In genomic region chr18:44733069-44733753, GRCh38 we compare ENCODE assay signal across 8 cellular contexts. TPM values are rescaled to one million over a fixed set of nuclear protein-coding genes. Genes with fewer than 3 reads are reported as not detected.
DNase-seq lines count a peak whose midpoint lies in the region; ATAC-seq and TF ChIP-seq lines count a peak whose summit lies in the region.

No MANE protein-coding gene starts in this region.

- peak; percentile 44 for DNase-seq in AG04450 (ENCODE audit: low read depth, low spot score)
- peak; percentile 65 for DNase-seq in KBM-7
- no peak for DNase-seq in activated T-helper 2 cell treated with anti-CD3 and anti-CD28 coated beads, Interferon-gamma antibody, Interleukin-2, Interleukin-4, amounts not matched to agents 10 μg/mL and 5 μg/mL and 100 μg/mL, durations not matched to agents 14 hours and 24 hours and 36 hours (ENCODE audit: low spot score)
- DNase-seq in mesenchymal stem cell, result peak; percentile 87
- DNase-seq in NCI-H1417 (lab: John Stamatoyannopoulos, UW), result no peak
- no peak for DNase-seq in NCI-H146 (lab: John Stamatoyannopoulos, UW)

- peak overlapping the region; percentile 52 for H3K4me2 ChIP-seq in mesenchymal stem cell (ENCODE audit: low read length, poor library complexity, severe bottlenecking)

- TF ChIP-seq CTCF in AG04450 (IDR thresholded peaks at IDR 0.05; ENCODE audit: low read depth, low read length), result no peak

- H3K27ac Mint-ChIP-seq in activated T-helper 2 cell treated with anti-CD3 and anti-CD28 coated beads, Interferon-gamma antibody, Interleukin-2, Interleukin-4, amounts not matched to agents 10 μg/mL and 5 μg/mL and 100 μg/mL, durations not matched to agents 14 hours and 24 hours and 36 hours, result peak overlapping the region; percentile 67

- H2BK15ac ChIP-seq in mesenchymal stem cell (ENCODE audit: low read depth, poor library complexity, severe bottlenecking), result no peak overlapping the region

- H3K9me3 ChIP-seq in AG04450 (ENCODE audit: control insufficient read depth, insufficient read depth, low read length), result no peaks in the 10 kb centered on the region
- no peaks in the 10 kb centered on the region for H3K9me3 ChIP-seq in mesenchymal stem cell (ENCODE audit: control insufficient read depth, low read length)

- H4K91ac ChIP-seq in mesenchymal stem cell (ENCODE audit: low read length), result no peak overlapping the region

- H3K79me1 ChIP-seq in mesenchymal stem cell (replicated peaks; ENCODE audit: low read length, poor library complexity, severe bottlenecking), result peaks cover 27% of the 10 kb centered on the region

- H3K9ac ChIP-seq in mesenchymal stem cell (ENCODE audit: low read length), result peak overlapping the region; percentile 80

- H2AFZ ChIP-seq in mesenchymal stem cell (ENCODE audit: low read depth, low read length), result no peak overlapping the region

- H3K23ac ChIP-seq in mesenchymal stem cell (ENCODE audit: low read length in 2 of 2), result no peak overlapping the region

- H3K9me3 Mint-ChIP-seq in activated T-helper 2 cell treated with anti-CD3 and anti-CD28 coated beads, Interferon-gamma antibody, Interleukin-2, Interleukin-4, amounts not matched to agents 10 μg/mL and 5 μg/mL and 100 μg/mL, durations not matched to agents 14 hours and 24 hours and 36 hours, result no peaks in the 10 kb centered on the region

- ATAC-seq in GM21528 (IDR thresholded peaks at IDR 0.05; ENCODE audit: low FRiP score, unreplicated experiment) (no peak), GM21390 (IDR thresholded peaks at IDR 0.05; ENCODE audit: unreplicated experiment) (no peak)

- peaks cover 81% of the 10 kb centered on the region for H3K4me1 Mint-ChIP-seq in activated T-helper 2 cell treated with anti-CD3 and anti-CD28 coated beads, Interferon-gamma antibody, Interleukin-2, Interleukin-4, amounts not matched to agents 10 μg/mL and 5 μg/mL and 100 μg/mL, durations not matched to agents 14 hours and 24 hours and 36 hours (ENCODE audit: low read depth)

- CTCF ChIA-PET in AG04450 (lab: Charles Lee), result no interaction called here

- H3K27me3 Mint-ChIP-seq in activated T-helper 2 cell treated with anti-CD3 and anti-CD28 coated beads, Interferon-gamma antibody, Interleukin-2, Interleukin-4, amounts not matched to agents 10 μg/mL and 5 μg/mL and 100 μg/mL, durations not matched to agents 14 hours and 24 hours and 36 hours (ENCODE audit: low read depth), result no peaks in the 10 kb centered on the region

- no peak overlapping the region for H3K4me3 ChIP-seq in AG04450 (ENCODE audit: low read depth, low read length)
- H3K4me3 ChIP-seq in mesenchymal stem cell (ENCODE audit: insufficient read depth in 1 of 2, low read depth in 1 of 2, low read length in 2 of 2), result no peak overlapping the region

- H3K4me1 ChIP-seq in mesenchymal stem cell (ENCODE audit: control insufficient read depth, insufficient read depth, low read depth, low read length), result peaks cover 14% of the 10 kb centered on the region

- no peaks in the 10 kb centered on the region for H3K36me3 ChIP-seq in mesenchymal stem cell (ENCODE audit: control insufficient read depth in 1 of 2, insufficient read depth in 2 of 2, low read depth in 1 of 2, low read length in 2 of 2)

- H3K4ac ChIP-seq in mesenchymal stem cell (ENCODE audit: low read depth in 1 of 2, low read length in 2 of 2), result peak overlapping the region; percentile 18 to 30

- POLR2A ChIA-PET in AG04450 (lab: Yijun Ruan, JAX), result no interaction called here

- peak overlapping the region; percentile 87 for H2BK5ac ChIP-seq in mesenchymal stem cell (ENCODE audit: low read depth, low read length, poor library complexity, severe bottlenecking)

- H3K27me3 ChIP-seq in AG04450 (ENCODE audit: control insufficient read depth, insufficient read depth, low read length), result no peaks in the 10 kb centered on the region
- H3K27me3 ChIP-seq in mesenchymal stem cell (ENCODE audit: control insufficient read depth in 1 of 2, insufficient read depth in 1 of 2, low read length in 2 of 2), result no peaks in the 10 kb centered on the region

- H3K27ac ChIP-seq in AG04450 (ENCODE audit: low read depth, low read length) (no peak overlapping the region), mesenchymal stem cell (ENCODE audit: low read length, poor library complexity, severe bottlenecking) (peak overlapping the region; percentile 92)

- H3K36me3 Mint-ChIP-seq in activated T-helper 2 cell treated with anti-CD3 and anti-CD28 coated beads, Interferon-gamma antibody, Interleukin-2, Interleukin-4, amounts not matched to agents 10 μg/mL and 5 μg/mL and 100 μg/mL, durations not matched to agents 14 hours and 24 hours and 36 hours (ENCODE audit: low read depth), result peaks cover 24% of the 10 kb centered on the region

- no peak overlapping the region for H3K14ac ChIP-seq in mesenchymal stem cell (ENCODE audit: low read length in 2 of 2)

- intact Hi-C loops in activated T-helper 2 cell treated with anti-CD3 and anti-CD28 coated beads, Interferon-gamma antibody, Interleukin-2, Interleukin-4, amounts not matched to agents 10 μg/mL and 5 μg/mL and 100 μg/mL, durations not matched to agents 14 hours and 24 hours and 36 hours (cut with micrococcal nuclease), result loop anchor here (1.0 to 5.0 kb wide), 3 partner anchors 8 to 226 kb away; no protein-coding TSS in a partner anchor

- H2BK12ac ChIP-seq in mesenchymal stem cell (ENCODE audit: low read length in 2 of 2), result peak overlapping the region; percentile 32 to 88

- in situ Hi-C loops in KBM-7 (cut with MboI; ENCODE audit: low pct_unique_long_range_greater_than_20kb, low sequenced_read_pairs), result no loop called here

- peak overlapping the region; percentile 26 for H3K4me3 Mint-ChIP-seq in activated T-helper 2 cell treated with anti-CD3 and anti-CD28 coated beads, Interferon-gamma antibody, Interleukin-2, Interleukin-4, amounts not matched to agents 10 μg/mL and 5 μg/mL and 100 μg/mL, durations not matched to agents 14 hours and 24 hours and 36 hours (ENCODE audit: low read depth)

- peak overlapping the region; percentile 47 for H4K8ac ChIP-seq in mesenchymal stem cell (ENCODE audit: low read length)

- peak overlapping the region in 1 of 2 experiments; percentile 9 for H3K18ac ChIP-seq in mesenchymal stem cell (ENCODE audit: low read depth in 1 of 2, low read length in 2 of 2)

- 38% methylated on average over 8 of the region's 8 CpGs for WGBS in mesenchymal stem cell

- peak overlapping the region; percentile 86 for H2AK5ac ChIP-seq in mesenchymal stem cell (ENCODE audit: low read length, severe bottlenecking)

- no peak overlapping the region for H2BK120ac ChIP-seq in mesenchymal stem cell (ENCODE audit: low read depth, low read length)

RNA-seq across cellular contexts. Expression of gene SETBP1, which starts 52.5 kb away (rescaled TPM):
- polyA plus RNA-seq in AG04450 (2011; rRNA removed), result 0.60 and 0.71 TPM in 2 replicates
- polyA minus RNA-seq in AG04450 (2011; rRNA and poly(A)+ RNA removed), result 1.1 and 1.9 TPM in 2 replicates
- total RNA-seq in activated T-helper 2 cell treated with anti-CD3 and anti-CD28 coated beads, Interferon-gamma antibody, Interleukin-2, Interleukin-4, amounts not matched to agents 10 μg/mL and 5 μg/mL and 100 μg/mL, durations not matched to agents 14 hours and 24 hours and 36 hours, result 27.3 and 27.4 TPM in 2 replicates
- 4.5 TPM for polyA plus RNA-seq in mesenchymal stem cell (2013, experiment 1 of 2)
- 4.5 TPM for polyA plus RNA-seq in mesenchymal stem cell (2013, experiment 2 of 2)

Comparison
In these comparisons a context has a peak if more than half of its experiments do, and no peak if none do; other contexts are left out.
1. DNase-seq: peak in AG04450 (single experiment), KBM-7 (single experiment) and mesenchymal stem cell (single experiment); none in activated T-helper 2 cell treated with anti-CD3 and anti-CD28 coated beads, Interferon-gamma antibody, Interleukin-2, Interleukin-4, amounts not matched to agents 10 μg/mL and 5 μg/mL and 100 μg/mL, durations not matched to agents 14 hours and 24 hours and 36 hours (single experiment), NCI-H1417 (0 of 3) and NCI-H146 (single experiment).